Comparison of ENCODE assay signal across 3 cellular contexts in the genomic region with DNA sequence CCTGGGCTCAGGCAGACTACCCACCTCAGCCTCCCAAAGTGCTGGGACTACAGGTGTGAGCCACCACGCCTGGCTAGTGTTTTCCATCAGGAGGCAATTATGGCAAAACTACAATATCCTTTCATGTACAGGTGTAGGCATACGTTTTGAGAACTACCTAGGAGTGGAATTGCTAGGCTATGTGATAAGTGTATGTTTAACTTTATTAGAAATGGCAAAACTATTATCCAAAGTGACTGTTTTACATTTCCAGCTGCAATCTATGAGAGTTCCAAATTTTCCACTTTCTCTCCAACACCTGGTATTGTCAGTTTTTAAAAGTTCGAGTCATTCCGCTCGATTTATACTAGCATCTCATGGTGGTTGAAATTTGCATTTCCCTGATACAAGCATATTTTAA.
"Had no signal": no experiment of that assay in that cellular context is flagged by ENCODE, and none has a peak within 500 bp of the region (broad histone marks: within the 10 kb centered on the region; RNA-seq: fewer than 3 reads in every experiment).

No MANE protein-coding gene starts in this region.

- H3K4me3 ChIP-seq: GM12878 had no signal

- ATAC-seq: GM12878 had no signal

- DNase-seq: GDM1, GF-D8 had no signal
